Comparison of ENCODE assay signal across 11 cellular contexts in the genomic region with DNA sequence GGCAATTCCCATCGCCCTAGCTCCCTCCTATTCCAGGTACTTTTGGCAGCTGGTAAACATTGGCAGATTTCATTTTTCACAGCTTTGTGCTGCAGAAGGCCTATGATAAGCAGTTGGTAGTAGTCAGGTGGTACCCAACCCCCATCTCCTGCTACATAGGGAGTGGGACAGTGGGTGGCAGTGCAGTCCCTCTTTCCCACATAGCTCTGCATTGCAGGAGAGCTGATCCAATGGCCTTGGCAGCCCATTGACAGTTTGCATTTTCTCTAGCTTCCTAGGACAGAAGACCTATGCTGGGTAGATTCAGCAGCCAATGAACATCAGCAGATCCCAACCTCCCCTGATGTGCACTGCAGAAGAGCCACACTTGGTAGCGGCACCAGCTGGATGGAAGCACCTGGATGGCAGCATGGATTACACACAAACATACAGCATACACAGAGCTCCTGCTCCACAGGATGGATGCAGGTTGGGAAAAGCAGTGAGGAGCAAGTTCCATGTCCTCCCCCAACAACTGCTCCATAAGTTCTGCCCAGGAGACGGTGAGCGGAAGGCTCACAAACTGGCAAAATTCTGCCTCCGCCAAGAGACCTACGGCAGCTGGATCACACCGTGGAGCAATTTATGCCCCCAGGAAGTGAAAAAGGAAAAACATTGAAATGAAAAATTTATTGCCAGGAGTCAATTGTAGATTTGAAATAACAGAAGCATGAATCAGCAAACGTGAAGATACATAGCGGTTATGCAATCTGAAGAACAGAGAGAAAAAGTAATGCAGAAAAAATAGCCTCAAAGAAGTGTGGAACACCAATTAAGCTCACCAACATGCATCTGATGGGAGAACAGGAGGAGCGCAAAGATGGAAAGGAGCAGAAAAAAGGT.
DNase-seq lines count a peak whose midpoint lies in the region; ATAC-seq, FAIRE-seq and TF ChIP-seq lines count a peak whose summit lies in the region.
"Had no signal": no experiment of that assay in that cellular context is flagged by ENCODE, and none has a peak within 500 bp of the region (broad histone marks: within the 10 kb centered on the region; RNA-seq: fewer than 3 reads in every experiment).

No MANE protein-coding gene starts in this region.

- H3K36me3 ChIP-seq in keratinocyte (ENCODE audit: control insufficient read depth in 2 of 2, extremely low read depth in 1 of 2, insufficient read depth in 2 of 2, low read length in 2 of 2) = peaks cover 4 to 6% of the 10 kb centered on the region in 2 experiments

- no peaks in the 10 kb centered on the region for H3K27me3 Mint-ChIP-seq in activated T-helper 17 cell treated with anti-CD3 and anti-CD28 coated beads, Interleukin-2, amount 50 U/mL, for 72 hours
- H3K27me3 Mint-ChIP-seq: activated naive CD8-positive, alpha-beta T cell had no signal

- peaks cover 23% of the 10 kb centered on the region for H3K4me1 Mint-ChIP-seq in activated T-helper 17 cell treated with anti-CD3 and anti-CD28 coated beads, Interleukin-2, amount 50 U/mL, for 72 hours

- no peak overlapping the region for H3K4me3 ChIP-seq in keratinocyte (ENCODE audit: control insufficient read depth in 2 of 3, extremely low read depth in 1 of 3, insufficient read depth in 2 of 3, low read depth in 1 of 3, low read length in 3 of 3)

- intact Hi-C loops in left cardiac atrium (cut with DNase I) (no loop called here), cardiac septum (cut with DNase I) (no loop called here)

- no peak overlapping the region for H3K9ac ChIP-seq in keratinocyte (ENCODE audit: control insufficient read depth, extremely low read depth, insufficient read depth, low read length)

- dilution Hi-C loops in keratinocyte (cut with MboI; ENCODE audit: extremely low pct_ligation_motif_present, low sequenced_read_pairs) = no loop called here

- no peaks in the 10 kb centered on the region for H3K9me3 ChIP-seq in keratinocyte (ENCODE audit: control insufficient read depth, low read depth, low read length)
- H3K9me3 ChIP-seq: Caco-2 had no signal

- H3K27ac ChIP-seq in keratinocyte (ENCODE audit: control insufficient read depth, insufficient read depth, low read length) = no peak overlapping the region

- H3K27ac Mint-ChIP-seq in activated T-helper 17 cell treated with anti-CD3 and anti-CD28 coated beads, Interleukin-2, amount 50 U/mL, for 72 hours = peak overlapping the region; percentile 81
- H3K27ac Mint-ChIP-seq: activated naive CD8-positive, alpha-beta T cell had no signal

- no peak for TF ChIP-seq CTCF in keratinocyte (optimal IDR thresholded peaks at IDR 0.05 in 1 of 3, IDR thresholded peaks at IDR 0.05 in 1 of 3, conservative IDR thresholded peaks at IDR 0.05 in 1 of 3; ENCODE audit: extremely low read depth in 1 of 3, insufficient read depth in 2 of 3, low read length in 3 of 3)

- peaks cover 16% of the 10 kb centered on the region for H3K4me1 ChIP-seq in keratinocyte (ENCODE audit: control insufficient read depth, extremely low read depth, insufficient read depth, low read length)
- H3K4me1 ChIP-seq: Caco-2 had no signal

- H4K20me1 ChIP-seq in keratinocyte (ENCODE audit: control insufficient read depth, extremely low read depth, insufficient read depth, low read length) = peaks cover 4% of the 10 kb centered on the region

- no peaks in the 10 kb centered on the region for H3K27me3 ChIP-seq in keratinocyte (ENCODE audit: control insufficient read depth, extremely low read depth, insufficient read depth, low read length)

- H2AFZ ChIP-seq in keratinocyte (ENCODE audit: control insufficient read depth, low read length) = no peak overlapping the region

- peaks cover 4% of the 10 kb centered on the region for H3K9me1 ChIP-seq in keratinocyte (ENCODE audit: control insufficient read depth, extremely low read depth, insufficient read depth, low read length)

- DNase-seq in left cardiac atrium (no peak), cardiac septum (ENCODE audit: low spot score) (no peak), keratinocyte (ENCODE audit: low read depth, low spot score) (no peak), NCI-H2196 (lab: John Stamatoyannopoulos, UW; ENCODE audit: unreplicated experiment) (no peak), mucosa of gallbladder (ENCODE audit: low spot score) (no peak)
- DNase-seq in effector CD8-positive, alpha-beta T cell (lab: John Stamatoyannopoulos, UW) = no peak
- DNase-seq: NCI-H2171 had no signal

- ATAC-seq in left cardiac atrium = peak; percentile 41 to 53
- peak; percentile 29 for ATAC-seq in activated T-helper 17 cell treated with anti-CD3 and anti-CD28 coated beads, Interleukin-2, amount 50 U/mL, for 72 hours (replicated peaks)
- ATAC-seq in HG02798 (IDR thresholded peaks at IDR 0.05; ENCODE audit: poor library complexity, unreplicated experiment) = no peak

- peak overlapping the region; percentile 21 for H3K4me3 Mint-ChIP-seq in activated T-helper 17 cell treated with anti-CD3 and anti-CD28 coated beads, Interleukin-2, amount 50 U/mL, for 72 hours
- H3K4me3 Mint-ChIP-seq: activated naive CD8-positive, alpha-beta T cell had no signal

- peaks cover 93% of the 10 kb centered on the region for H3K36me3 Mint-ChIP-seq in activated T-helper 17 cell treated with anti-CD3 and anti-CD28 coated beads, Interleukin-2, amount 50 U/mL, for 72 hours (ENCODE audit: low read depth)

- FAIRE-seq in keratinocyte (lab: Jason Lieb, UNC) = no peak

- H3K4me2 ChIP-seq in keratinocyte (ENCODE audit: control insufficient read depth, extremely low read depth, insufficient read depth, low read depth, low read length) = peak overlapping the region; percentile 13

- H3K79me2 ChIP-seq in keratinocyte (ENCODE audit: control insufficient read depth, insufficient read depth, low read length) = no peaks in the 10 kb centered on the region

- H3K9me3 Mint-ChIP-seq in activated T-helper 17 cell treated with anti-CD3 and anti-CD28 coated beads, Interleukin-2, amount 50 U/mL, for 72 hours = no peaks in the 10 kb centered on the region
